10 cellular contexts compared by ENCODE assay signal in genomic region chr3:13189639-13190375, GRCh38.
DNase-seq lines count a peak whose midpoint lies in the region; ATAC-seq, FAIRE-seq and TF ChIP-seq lines count a peak whose summit lies in the region.
"Had no signal": no experiment of that assay in that cellular context is flagged by ENCODE, and none has a peak within 500 bp of the region (broad histone marks: within the 10 kb centered on the region; RNA-seq: fewer than 3 reads in every experiment).

No MANE protein-coding gene starts in this region.

- H3K79me2 ChIP-seq in HepG2 (ENCODE audit: insufficient read depth, low read length), result peaks cover 10% of the 10 kb centered on the region

- peaks cover 79% of the 10 kb centered on the region for H3K4me1 ChIP-seq in BLaER1
- H3K4me1 ChIP-seq in HepG2 (ENCODE audit: insufficient read depth, low read length), result peaks cover 64% of the 10 kb centered on the region
- H3K4me1 ChIP-seq: tibial artery had no signal

- TF ChIP-seq EP300 in HepG2 (IDR thresholded peaks at IDR 0.05; ENCODE audit: low read depth in 2 of 2, low read length in 2 of 2), result peak in 1 of 2 experiments; percentile 80; a peak in 3 of 4 replicates
- TF ChIP-seq EP300 in HepG2 (CRISPR knock-in tag; IDR thresholded peaks at IDR 0.05; ENCODE audit: borderline replicate concordance), result peak; percentile 88

- H3K4me3 Mint-ChIP-seq in activated T-helper 17 cell treated with anti-CD3 and anti-CD28 coated beads, Interleukin-2, amount 50 U/mL, for 72 hours, result peak overlapping the region; percentile 72

- no peak for FAIRE-seq in HTR-8/SVneo (lab: Jason Lieb, UNC)
- FAIRE-seq in HepG2 (lab: Jason Lieb, UNC), result peak; percentile 72

- H3K27me3 ChIP-seq in BLaER1 (no peaks in the 10 kb centered on the region), HepG2 (ENCODE audit: control insufficient read depth in 1 of 2, insufficient read depth in 2 of 2, low read length in 2 of 2) (no peaks in the 10 kb centered on the region)

- peak overlapping the region; percentile 59; the same call in 1 of the 2 replicates for H3K9ac ChIP-seq in BLaER1
- H3K9ac ChIP-seq in HepG2 (ENCODE audit: insufficient read depth, low read depth, low read length), result peak overlapping the region; percentile 26

- H3K27ac Mint-ChIP-seq in activated T-helper 17 cell treated with anti-CD3 and anti-CD28 coated beads, Interleukin-2, amount 50 U/mL, for 72 hours, result peak overlapping the region; percentile 92

- H3K4me1 Mint-ChIP-seq in activated T-helper 17 cell treated with anti-CD3 and anti-CD28 coated beads, Interleukin-2, amount 50 U/mL, for 72 hours, result peaks cover 28% of the 10 kb centered on the region

- peak; percentile 98 for ATAC-seq in activated T-helper 17 cell treated with anti-CD3 and anti-CD28 coated beads, Interleukin-2, amount 50 U/mL, for 72 hours (replicated peaks)
- ATAC-seq in HepG2 (peak; percentile 86), left colon (no peak)

- POLR2A ChIA-PET in HepG2 (lab: Yijun Ruan, JAX), result interaction anchor here (1.1 to 1.5 kb wide), 3 partner anchors 74 to 290 kb away, joined by 3 to 5 read pairs (median 4); partner anchors contain the start of gene HDAC11

- H3K4me2 ChIP-seq in BLaER1, result peak overlapping the region; percentile 92
- H3K4me2 ChIP-seq in HepG2 (ENCODE audit: low read depth, low read length), result peak overlapping the region; percentile 51

- peak; percentile 24; the same call in 1 of the 2 replicates for TF ChIP-seq CTCF in HepG2 (CRISPR knock-in tag; IDR thresholded peaks at IDR 0.05)
- no peak for TF ChIP-seq CTCF in GM13977 (IDR thresholded peaks at IDR 0.05; ENCODE audit: extremely low read depth, insufficient read depth, missing control alignments)

- peaks cover 5% of the 10 kb centered on the region for H3K9me3 Mint-ChIP-seq in activated T-helper 17 cell treated with anti-CD3 and anti-CD28 coated beads, Interleukin-2, amount 50 U/mL, for 72 hours

- intact Hi-C loops in HepG2 (cut with micrococcal nuclease; ENCODE audit: unreplicated experiment), result loop anchor here (1.0 to 5.0 kb wide), 2 partner anchors 92 to 98 kb away; no protein-coding TSS in a partner anchor
- intact Hi-C loops in left colon (cut with DNase I, micrococcal nuclease), result no loop called here

- DNase-seq in HTR-8/SVneo (ENCODE audit: insufficient read length, low spot score) (peak; percentile 51), HepG2 (ENCODE audit: low spot score) (peak; percentile 90), iPS-NIHi7 (ENCODE audit: extremely low spot score) (no peak), left colon (no peak), GM13977 (ENCODE audit: low spot score) (no peak), NCI-H748 treated with DMSO at 0.1 percent for 48 hours (lab: John Stamatoyannopoulos, UW) (no peak)

- no peak overlapping the region for H2AFZ ChIP-seq in HepG2 (ENCODE audit: low read length)

- H3K4me3 ChIP-seq in BLaER1, result peak overlapping the region; percentile 43; the same call in 1 of the 2 replicates
- H3K4me3 ChIP-seq in HepG2 (replicated peaks in 1 of 3; ENCODE audit: insufficient read depth in 1 of 3, low read depth in 2 of 3, low read length in 3 of 3), result peak overlapping the region in 1 of 3 experiments; percentile 14; a peak in 1 of 6 replicates
- H3K4me3 ChIP-seq: coronary artery, tibial artery had no signal

- TF ChIP-seq POLR2A in HepG2 (IDR thresholded peaks at IDR 0.05; ENCODE audit: insufficient read depth in 1 of 2, low read depth in 2 of 2, low read length in 2 of 2), result no peak

- CTCF ChIA-PET in HepG2 (lab: Yijun Ruan, JAX; ENCODE audit: low intra/inter-chr PET ratio, low total read pairs), result no interaction called here

- TF ChIP-seq RAD21 in HepG2 (CRISPR knock-in tag; IDR thresholded peaks at IDR 0.05), result peak; percentile 37; the same call in 1 of the 2 replicates

- H3K27ac ChIP-seq in BLaER1, result peak overlapping the region; percentile 79
- peak overlapping the region; percentile 66 for H3K27ac ChIP-seq in HepG2 (ENCODE audit: extremely low read length, insufficient read depth, low read length)
- H3K27ac ChIP-seq: coronary artery, tibial artery had no signal

- no peaks in the 10 kb centered on the region for H3K36me3 Mint-ChIP-seq in activated T-helper 17 cell treated with anti-CD3 and anti-CD28 coated beads, Interleukin-2, amount 50 U/mL, for 72 hours (ENCODE audit: low read depth)

- H3K36me3 ChIP-seq in BLaER1, result no peaks in the 10 kb centered on the region
- no peaks in the 10 kb centered on the region for H3K36me3 ChIP-seq in HepG2 (replicated peaks in 1 of 2; ENCODE audit: control insufficient read depth in 1 of 2, insufficient read depth in 2 of 2, low read length in 2 of 2)
- H3K36me3 ChIP-seq: tibial artery had no signal

- no TSS peak for BruUV-seq in HepG2 (replicated peaks; lab: Mats Ljungman, UMichigan)

- H4K20me1 ChIP-seq in BLaER1 (no peaks in the 10 kb centered on the region), HepG2 (ENCODE audit: insufficient read depth, low read length) (peaks cover 10% of the 10 kb centered on the region; the same call in 1 of the 2 replicates)

- 76% methylated on average over 10 of the region's 11 CpGs for WGBS in HepG2 (ENCODE audit: low lambda C conversion rate)

- peaks cover 31% of the 10 kb centered on the region for H3K9me3 ChIP-seq in BLaER1
- no peaks in the 10 kb centered on the region for H3K9me3 ChIP-seq in HepG2 (ENCODE audit: low read length)

- H3K27me3 Mint-ChIP-seq in activated T-helper 17 cell treated with anti-CD3 and anti-CD28 coated beads, Interleukin-2, amount 50 U/mL, for 72 hours, result no peaks in the 10 kb centered on the region

- in situ Hi-C loops in HepG2 (cut with HindIII; ENCODE audit: extremely low pct_ligation_motif_present, low pct_unique_long_range_greater_than_20kb) (no loop called here), GM13977 (cut with MboI; ENCODE audit: low pct_unique_long_range_greater_than_20kb, low sequenced_read_pairs, unreplicated experiment) (no loop called here)

TF ChIP-seq in HepG2, 621 proteins besides CTCF, POLR2A, EP300 and RAD21 (continues in another document):
- TF ChIP-seq KLF11 (CRISPR knock-in tag; IDR thresholded peaks at IDR 0.05), result 0 out of 2 replicates have a peak, but pooled peaks have one; percentile 43
- TF ChIP-seq CEBPB (IDR thresholded peaks at IDR 0.05; ENCODE audit: borderline replicate concordance, low read depth, low read length), result peak; percentile 57; the same call in 1 of the 2 replicates
- TF ChIP-seq EED (CRISPR knock-in tag; IDR thresholded peaks at IDR 0.05), result no peak
- TF ChIP-seq MTF2 (CRISPR knock-in tag; IDR thresholded peaks at IDR 0.05; ENCODE audit: borderline replicate concordance), result no peak
- peak; percentile 75; the same call in 1 of the 2 replicates for TF ChIP-seq ZNF713 (CRISPR knock-in tag; IDR thresholded peaks at IDR 0.05)
- TF ChIP-seq ZNF564 (CRISPR knock-in tag; IDR thresholded peaks at IDR 0.05), result peak; percentile 44; the same call in 1 of the 2 replicates
- peak; percentile 69 for TF ChIP-seq CEBPG (CRISPR knock-in tag; IDR thresholded peaks at IDR 0.05)
- TF ChIP-seq RARA (CRISPR knock-in tag; IDR thresholded peaks at IDR 0.05), result peak; percentile 96
- TF ChIP-seq KDM6A (CRISPR knock-in tag; IDR thresholded peaks at IDR 0.05; ENCODE audit: low read depth), result peak; percentile 90
- TF ChIP-seq ZBTB33 (CRISPR knock-in tag; IDR thresholded peaks at IDR 0.05), result peak; percentile 74
- TF ChIP-seq PAXIP1 (CRISPR knock-in tag; conservative IDR thresholded peaks at IDR 0.05), result peak; percentile 94
- TF ChIP-seq ZNF292 (CRISPR knock-in tag; IDR thresholded peaks at IDR 0.05; ENCODE audit: borderline replicate concordance, low read depth), result peak; percentile 41; the same call in 1 of the 2 replicates
- peak; percentile 69 for TF ChIP-seq NR2F6 (IDR thresholded peaks at IDR 0.05)
- peak; percentile 96 for TF ChIP-seq NR2F6 (CRISPR knock-in tag; IDR thresholded peaks at IDR 0.05)
- peak; percentile 50 for TF ChIP-seq CREB1 (IDR thresholded peaks at IDR 0.05)
- no peak for TF ChIP-seq CREB1 (CRISPR knock-in tag; IDR thresholded peaks at IDR 0.05)

Comparison
In these comparisons a context has a peak if more than half of its experiments do, and no peak if none do; other contexts are left out.
1. DNase-seq: peak in HTR-8/SVneo (single experiment) and HepG2 (single experiment); none in iPS-NIHi7 (single experiment), left colon (0 of 2), GM13977 (single experiment) and NCI-H748 treated with DMSO at 0.1 percent for 48 hours (single experiment).